In genomic region chr19:15476334-15476733, GRCh38 we compare ENCODE assay signal across 23 cellular contexts. TPM values are rescaled to one million over a fixed set of nuclear protein-coding genes. Genes with fewer than 3 reads are reported as not detected.
"Had no signal": no experiment of that assay in that cellular context is flagged by ENCODE, and none has a peak within 500 bp of the region (broad histone marks: within the 10 kb centered on the region; RNA-seq: fewer than 3 reads in every experiment).

No MANE protein-coding gene starts in this region.

- H3K4me3 ChIP-seq: heart left ventricle, lower lobe of right lung, mucosa of descending colon, transverse colon had no signal

- H3K4me1 ChIP-seq: heart left ventricle, lower lobe of right lung, transverse colon had no signal

- ATAC-seq: activated naive CD8-positive, alpha-beta T cell treated with anti-CD3 and anti-CD28 coated beads, Interleukin-2, amount 50 U/mL, for 24 hours; heart left ventricle; left lobe of liver; lower lobe of right lung; mucosa of descending colon had no signal

- H3K27ac ChIP-seq: heart left ventricle, lower lobe of right lung, transverse colon had no signal

- H3K36me3 ChIP-seq: heart left ventricle, lower lobe of right lung, transverse colon had no signal

- H3K9me3 ChIP-seq: heart left ventricle, lower lobe of right lung, mucosa of descending colon, transverse colon had no signal

- DNase-seq: activated CD4-positive, alpha-beta T cell treated with anti-CD3 and anti-CD28 coated beads, Interleukin-2, amount 50 U/mL, for 4 hours; activated gamma-delta T cell; activated naive CD4-positive, alpha-beta T cell treated with anti-CD3 and anti-CD28 coated beads, Interleukin-2, amount 50 U/mL, for 16 hours; activated naive CD8-positive, alpha-beta T cell treated with anti-CD3 and anti-CD28 coated beads, Interleukin-2, amount 50 U/mL, for 24 hours; activated T-cell treated with anti-CD3 and anti-CD28 coated beads for 4 hours; heart left ventricle; lower lobe of right lung; mesendoderm; mucosa of descending colon; naive B cell; stimulated activated CD4-positive, alpha-beta T cell treated with anti-CD3 and anti-CD28 coated beads, Interleukin-4, amount 100 ng/mL, for 4 hours; SW 1271; transverse colon had no signal

RNA-seq across cellular contexts. Expression of gene PGLYRP2, which starts 3.0 kb away (rescaled TPM):
- total RNA-seq: cerebellum; epithelial cell of proximal tubule; fibroblast of villous mesenchyme; heart left ventricle; lower lobe of right lung; mucosa of descending colon; neural crest cell; osteocyte; progenitor cell of endocrine pancreas; T-helper 2 cell treated with Interferon-gamma antibody and Interleukin-4, amounts not matched to agents 100 ng/mL and 5 ng/mL, for 36 hours; temporal lobe; transverse colon had no signal
- polyA plus RNA-seq: heart left ventricle, keratinocyte had no signal

RNA-seq across cellular contexts. Expression of gene RASAL3, which starts 12.0 kb away (rescaled TPM):
- total RNA-seq: epithelial cell of proximal tubule, fibroblast of villous mesenchyme, neural crest cell, osteocyte, progenitor cell of endocrine pancreas had no signal
- polyA plus RNA-seq: keratinocyte had no signal

RNA-seq across cellular contexts. Expression of gene CYP4F22, which starts 32.0 kb away (rescaled TPM):
- total RNA-seq: cerebellum, epithelial cell of proximal tubule, fibroblast of villous mesenchyme, neural crest cell, osteocyte, progenitor cell of endocrine pancreas, transverse colon had no signal
- polyA plus RNA-seq: heart left ventricle had no signal
